7 cellular contexts compared by ENCODE assay signal in genomic region chr10:2315045-2315485, GRCh38.
DNase-seq lines count a peak whose midpoint lies in the region; ATAC-seq, FAIRE-seq and TF ChIP-seq lines count a peak whose summit lies in the region.
"Not testable (repeated sequence)": the region's sequence is repeated elsewhere in the genome, so short reads cannot be mapped to it uniquely, and the experiment has no call there.

No MANE protein-coding gene starts in this region.

- 3% methylated on average over 19 of the region's 32 CpGs for WGBS in K562 (ENCODE audit: insufficient coverage, low coverage, missing lambda C conversion rate)

- H3K27me3 ChIP-seq in K562 (ENCODE audit: control insufficient read depth in 2 of 2, insufficient read depth in 2 of 2, low read length in 2 of 2) = not testable (repeated sequence)

- H4K20me1 ChIP-seq in K562 (replicated peaks; ENCODE audit: control insufficient read depth, insufficient read depth, low read length) = not testable (repeated sequence)

- not testable (repeated sequence) for H3K4me3 Mint-ChIP-seq in stimulated activated naive CD8-positive, alpha-beta T cell treated with anti-CD3 and anti-CD28 coated beads, Interleukin-15, amount 100 ng/mL, for 72 hours

- CTCF ChIA-PET in K562 (lab: Yijun Ruan, JAX; ENCODE audit: low intra/inter-chr PET ratio) = interaction anchor here (0.6 kb wide), 1 partner anchor 176 kb away, joined by 3 read pairs; no protein-coding TSS in a partner anchor

- peak; percentile 94 for ATAC-seq in K562
- ATAC-seq in stimulated activated naive CD8-positive, alpha-beta T cell treated with anti-CD3 and anti-CD28 coated beads, Interleukin-15, amount 100 ng/mL, for 72 hours = peak; percentile 28

- intact Hi-C loops in K562 (cut with micrococcal nuclease) = not testable (repeated sequence)

- H3K9me3 ChIP-seq in K562 (replicated peaks; ENCODE audit: control insufficient read depth, insufficient read depth, low read depth, low read length) = not testable (repeated sequence)

- not testable (repeated sequence) for H3K36me3 ChIP-seq in K562 (ENCODE audit: control insufficient read depth, insufficient read depth, low read length)

- in situ Hi-C loops in K562 (cut with MboI) = not testable (repeated sequence)

- peak overlapping the region; percentile 75 for H2AFZ ChIP-seq in K562 (ENCODE audit: low read depth, low read length)

- H3K9me3 Mint-ChIP-seq in stimulated activated naive CD8-positive, alpha-beta T cell treated with anti-CD3 and anti-CD28 coated beads, Interleukin-15, amount 100 ng/mL, for 72 hours = peaks cover 6 to 13% of the 10 kb centered on the region in 2 donors

- FAIRE-seq in K562 (lab: Jason Lieb, UNC) = peak; percentile 37

- H3K4me2 ChIP-seq in K562 (ENCODE audit: insufficient read depth, low read length) = peak overlapping the region; percentile 73

- H3K4me1 Mint-ChIP-seq in stimulated activated naive CD8-positive, alpha-beta T cell treated with anti-CD3 and anti-CD28 coated beads, Interleukin-15, amount 100 ng/mL, for 72 hours = not testable (repeated sequence)

- TF ChIP-seq RAD21 in K562 (CRISPR knock-in tag; conservative IDR thresholded peaks at IDR 0.05 in 1 of 2, IDR thresholded peaks at IDR 0.05 in 1 of 2) = not testable (repeated sequence)

- H3K27ac ChIP-seq in C4-2B = peak overlapping the region; percentile 22; the same call in 1 of the 2 replicates
- H3K27ac ChIP-seq in K562 (ENCODE audit: extremely low read depth, low read depth, low read length) = not testable (repeated sequence)

- not testable (repeated sequence) for H3K79me2 ChIP-seq in K562 (ENCODE audit: control insufficient read depth, insufficient read depth, low read length)

- H3K27me3 Mint-ChIP-seq in stimulated activated naive CD8-positive, alpha-beta T cell treated with anti-CD3 and anti-CD28 coated beads, Interleukin-15, amount 100 ng/mL, for 72 hours = not testable (repeated sequence)

- BruUV-seq in K562 (replicated peaks; lab: Mats Ljungman, UMichigan) = not testable (repeated sequence)

- not testable (repeated sequence) for TF ChIP-seq POLR2A in K562 (conservative IDR thresholded peaks at IDR 0.05)

- H3K9me1 ChIP-seq in K562 (ENCODE audit: control insufficient read depth, insufficient read depth, low read length) = not testable (repeated sequence)

- not testable (repeated sequence) for H3K4me1 ChIP-seq in K562 (replicated peaks in 1 of 2; ENCODE audit: control insufficient read depth in 2 of 2, insufficient read depth in 2 of 2, low read length in 2 of 2)

- POLR2A ChIA-PET in K562 (lab: Yijun Ruan, JAX) = not testable (repeated sequence)

- not testable (repeated sequence) for TF ChIP-seq CTCF in C4-2B (conservative IDR thresholded peaks at IDR 0.05); K562 (IDR thresholded peaks at IDR 0.05 in 2 of 3, conservative IDR thresholded peaks at IDR 0.05 in 1 of 3; ENCODE audit: insufficient read depth in 2 of 3, low read depth in 1 of 3, low read length in 3 of 3)

- H3K9ac ChIP-seq in K562 (ENCODE audit: insufficient read depth in 1 of 2, low read depth in 2 of 2, low read length in 2 of 2) = not testable (repeated sequence)

- not testable (repeated sequence) for H3K27ac Mint-ChIP-seq in stimulated activated naive CD8-positive, alpha-beta T cell treated with anti-CD3 and anti-CD28 coated beads, Interleukin-15, amount 100 ng/mL, for 72 hours

- TF ChIP-seq EP300 in K562 (IDR thresholded peaks at IDR 0.05; ENCODE audit: low read length) = not testable (repeated sequence)

- DNase-seq in ELF-1 (ENCODE audit: low read depth, low spot score) (peak; percentile 19), NCI-H2227 (lab: John Stamatoyannopoulos, UW; ENCODE audit: unreplicated experiment) (peak; percentile 70), NCI-H510A (lab: John Stamatoyannopoulos, UW) (peak; percentile 20), SHP77 treated with DMSO at 0.1 percent for 48 hours (lab: John Stamatoyannopoulos, UW) (peak; percentile 13), K562 (ENCODE audit: extremely low read depth in 1 of 4, low spot score in 3 of 4) (peak; percentile 55 to 68 (median 64))
- peak in 1 of 2 donors; percentile 8 for DNase-seq in stimulated activated naive CD8-positive, alpha-beta T cell treated with anti-CD3 and anti-CD28 coated beads, Interleukin-15, amount 100 ng/mL, for 72 hours

- H3K4me3 ChIP-seq in K562 = peak overlapping the region; percentile 14; the same call in 1 of the 2 replicates

TF ChIP-seq in K562, 482 proteins besides CTCF, POLR2A, EP300 and RAD21 (continues in another document):
- TF ChIP-seq TOE1 (IDR thresholded peaks at IDR 0.05; ENCODE audit: borderline replicate concordance) (peak; percentile 72; the same call in 1 of the 2 replicates), MGA (IDR thresholded peaks at IDR 0.05) (peak; percentile 72), L3MBTL2 (IDR thresholded peaks at IDR 0.05) (peak; percentile 75), PHF8 (IDR thresholded peaks at IDR 0.05; ENCODE audit: borderline replicate concordance, low read length) (peak; percentile 27; the same call in 1 of the 2 replicates)
- not testable (repeated sequence) for TF ChIP-seq TOE1 (CRISPR knock-in tag; IDR thresholded peaks at IDR 0.05; ENCODE audit: borderline replicate concordance, low read depth)
